In genomic region chr19:14411161-14411560, GRCh38 we compare ENCODE assay signal across 1 cellular context.
TF ChIP-seq lines count a peak whose summit lies in the region.

No MANE protein-coding gene starts in this region.

TF ChIP-seq in GM12878, 131 proteins besides CTCF, POLR2A, EP300 and RAD21:
- TF ChIP-seq PRDM15 (CRISPR knock-in tag; IDR thresholded peaks at IDR 0.05) (no peak), POLR2AphosphoS5 (IDR thresholded peaks at IDR 0.05; ENCODE audit: low read length) (no peak), RB1 (IDR thresholded peaks at IDR 0.05; ENCODE audit: borderline replicate concordance) (no peak), PAX8 (IDR thresholded peaks at IDR 0.05) (no peak), USF2 (IDR thresholded peaks at IDR 0.05; ENCODE audit: borderline replicate concordance, low read depth, low read length) (no peak)
